25 cellular contexts compared by ENCODE assay signal in genomic region chr5:22651355-22651754, GRCh38.
"Had no signal": no experiment of that assay in that cellular context is flagged by ENCODE, and none has a peak within 500 bp of the region (broad histone marks: within the 10 kb centered on the region; RNA-seq: fewer than 3 reads in every experiment).

No MANE protein-coding gene starts in this region.

- H3K4me3 Mint-ChIP-seq: activated naive CD4-positive, alpha-beta T cell treated with anti-CD3 and anti-CD28 coated beads for 36 hours; effector memory CD8-positive, alpha-beta T cell; nephron had no signal

- FAIRE-seq: bronchial epithelial cell, frontal cortex had no signal

- H3K9me3 Mint-ChIP-seq: nephron had no signal

- H3K27me3 Mint-ChIP-seq: effector memory CD8-positive, alpha-beta T cell had no signal

- H3K27ac Mint-ChIP-seq: activated naive CD4-positive, alpha-beta T cell treated with anti-CD3 and anti-CD28 coated beads for 36 hours; effector memory CD8-positive, alpha-beta T cell; nephron had no signal

- H3K27ac ChIP-seq: colonic mucosa, dorsolateral prefrontal cortex, esophagus muscularis mucosa, left ventricle myocardium inferior, neutrophil, ovary, prostate gland, spleen, testis, uterus had no signal

- DNase-seq: activated CD4-positive, alpha-beta T cell treated with anti-CD3 and anti-CD28 coated beads for 4 hours; activated CD4-positive, alpha-beta T cell treated with anti-CD3 and anti-CD28 coated beads, Interleukin-2, amount 50 U/mL, for 48 hours; activated CD4-positive, CD25-positive, alpha-beta regulatory T cell; activated effector memory CD4-positive, alpha-beta T cell treated with Interleukin-2 at 50 U/mL for 16 hours; activated naive CD4-positive, alpha-beta T cell treated with anti-CD3 and anti-CD28 coated beads for 36 hours; activated T-cell treated with anti-CD3 and anti-CD28 coated beads, Interleukin-2, amount 50 U/mL, for 48 hours; amygdala; colonic mucosa; dorsolateral prefrontal cortex; effector memory CD8-positive, alpha-beta T cell; hippocampal formation; left ventricle myocardium inferior; ovary; spleen; stimulated activated CD4-positive, alpha-beta T cell treated with anti-CD3 and anti-CD28 coated beads, Interleukin-4, amount 100 ng/mL, for 1 hour; stimulated activated naive CD4-positive, alpha-beta T cell; testis; trophoblast cell; uterus had no signal

- H3K4me1 Mint-ChIP-seq: nephron had no signal
